ENCODE assay signal across 31 cellular contexts in genomic region chr17:27832851-27833250, GRCh38.
"Had no signal": no experiment of that assay in that cellular context is flagged by ENCODE, and none has a peak within 500 bp of the region (broad histone marks: within the 10 kb centered on the region; RNA-seq: fewer than 3 reads in every experiment).

No MANE protein-coding gene starts in this region.

- H3K27ac ChIP-seq: adrenal gland, ascending aorta, body of pancreas, brain microvascular endothelial cell, breast epithelium, cardiac muscle cell had no signal

- H3K9me3 ChIP-seq: ascending aorta, body of pancreas, breast epithelium had no signal

- H3K4me3 ChIP-seq: adrenal gland, ascending aorta, body of pancreas, breast epithelium, cardiac muscle cell had no signal

- ATAC-seq: activated naive CD4-positive, alpha-beta T cell treated with anti-CD3 and anti-CD28 coated beads, Interleukin-2, amount 50 U/mL, for 72 hours; activated naive CD8-positive, alpha-beta T cell treated with anti-CD3 and anti-CD28 coated beads, Interleukin-2, amount 50 U/mL, for 24 hours; activated T-cell treated with anti-CD3 and anti-CD28 coated beads, Interleukin-2, amount 50 U/mL, for 4 hours; activated T-cell treated with anti-CD3 and anti-CD28 coated beads, Interleukin-2, amount 50 U/mL, for 72 hours; activated T-helper 17 cell treated with anti-CD3 and anti-CD28 coated beads, Interleukin-2, amount 50 U/mL, for 72 hours; body of pancreas had no signal

- H3K27me3 ChIP-seq: adrenal gland, ascending aorta, body of pancreas, breast epithelium, cardiac muscle cell had no signal

- H3K36me3 ChIP-seq: adrenal gland, ascending aorta, brain microvascular endothelial cell, breast epithelium, cardiac muscle cell had no signal

- DNase-seq: activated effector memory CD4-positive, alpha-beta T cell treated with anti-CD3 and anti-CD28 coated beads, Interleukin-2, amount 50 U/mL, for 16 hours; activated effector memory CD4-positive, alpha-beta T cell treated with Interleukin-2 at 50 U/mL for 16 hours; activated gamma-delta T cell; activated gamma-delta T cell treated with Interleukin-2 at 50 U/mL for 16 hours; activated naive CD4-positive, alpha-beta T cell; activated naive CD4-positive, alpha-beta T cell treated with anti-CD3 and anti-CD28 coated beads for 36 hours; activated naive CD4-positive, alpha-beta T cell treated with anti-CD3 and anti-CD28 coated beads, Interleukin-2, amount 10 ng/mL, durations not matched to agents 7 days and 5 days; activated naive CD4-positive, alpha-beta T cell treated with anti-CD3 and anti-CD28 coated beads, Interleukin-2, amount 50 U/mL, for 16 hours; activated naive CD4-positive, alpha-beta T cell treated with Interleukin-2 at 50 U/mL for 16 hours; activated naive CD8-positive, alpha-beta T cell treated with anti-CD3 and anti-CD28 coated beads for 36 hours; activated naive CD8-positive, alpha-beta T cell treated with anti-CD3 and anti-CD28 coated beads, Interleukin-2, amount 10 ng/mL, durations not matched to agents 7 days and 5 days; activated naive CD8-positive, alpha-beta T cell treated with anti-CD3 and anti-CD28 coated beads, Interleukin-2, amount 50 U/mL, for 24 hours; activated T-cell treated with anti-CD3 and anti-CD28 coated beads, Interleukin-2, amount 50 U/mL, for 1 hour; activated T-cell treated with anti-CD3 and anti-CD28 coated beads, Interleukin-2, amount 50 U/mL, for 24 hours; activated T-cell treated with anti-CD3 and anti-CD28 coated beads, Interleukin-2, amount 50 U/mL, for 4 hours; activated T-cell treated with anti-CD3 and anti-CD28 coated beads, Interleukin-2, amount 50 U/mL, for 48 hours; activated T-cell treated with anti-CD3 and anti-CD28 coated beads, Interleukin-2, amount 50 U/mL, for 72 hours; adrenal gland; amniotic stem cell; amygdala; aorta; body of pancreas; brain microvascular endothelial cell; caudate nucleus; central memory CD4-positive, alpha-beta T cell; cerebellar nuclear complex had no signal

- H3K4me1 ChIP-seq: adrenal gland, ascending aorta, breast epithelium had no signal
